14 cellular contexts compared by ENCODE assay signal in genomic region chr15:70170096-70170699, GRCh38.
"Had no signal": no experiment of that assay in that cellular context is flagged by ENCODE, and none has a peak within 500 bp of the region (broad histone marks: within the 10 kb centered on the region; RNA-seq: fewer than 3 reads in every experiment).

No MANE protein-coding gene starts in this region.

- H3K4me1 ChIP-seq: parathyroid adenoma had no signal

- H2AFZ ChIP-seq: hepatocyte, parathyroid adenoma had no signal

- DNase-seq: activated B cell treated with CpG ODN at 0.5 μM for 24 hours; activated CD4-positive, alpha-beta T cell treated with anti-CD3 and anti-CD28 coated beads, Interleukin-2, amount 10 ng/mL, durations not matched to agents 24 days and 14 days; activated CD8-positive, alpha-beta T cell treated with anti-CD3 and anti-CD28 coated beads, Interleukin-2, amount 10 ng/mL, durations not matched to agents 7 days and 5 days; dorsolateral prefrontal cortex; left lung; stimulated activated CD4-positive, alpha-beta T cell treated with anti-CD3 and anti-CD28 coated beads, Interleukin-12 subunit alpha, Interleukin-12 subunit beta, amount 100 ng/mL, for 4 hours; stimulated activated CD4-positive, alpha-beta T cell treated with anti-CD3 and anti-CD28 coated beads, Interleukin-2, amount 100 ng/mL, for 24 hours; T-helper 2 cell; thyroid gland; uterus had no signal

- H3K36me3 ChIP-seq: esophagus muscularis mucosa, left lung, thyroid gland, uterus had no signal

- H3K27ac ChIP-seq: dorsolateral prefrontal cortex, esophagus muscularis mucosa, hepatocyte, left lung, parathyroid adenoma, thyroid gland, uterus had no signal

- H3K9me3 ChIP-seq: esophagus muscularis mucosa, left lung, thyroid gland, uterus had no signal

- H3K27me3 ChIP-seq: esophagus muscularis mucosa, hepatocyte, left lung, thyroid gland, uterus had no signal

- H3K4me3 ChIP-seq: dorsolateral prefrontal cortex, esophagus muscularis mucosa, hepatocyte, left lung, thyroid gland, uterus had no signal

- ATAC-seq: activated CD8-positive, alpha-beta T cell treated with anti-CD3 and anti-CD28 coated beads, Interleukin-2, amount 10 ng/mL, durations not matched to agents 7 days and 5 days; left lung; stimulated activated memory B cell treated with anti-CD40 and anti-IgM and Interleukin-4, amounts not matched to agents 10 μg/mL and 1 μg/mL and 100 μg/mL, for 72 hours had no signal

- H3K9ac ChIP-seq: parathyroid adenoma had no signal
